Comparison of ENCODE assay signal across 1 cellular context in the genomic region with DNA sequence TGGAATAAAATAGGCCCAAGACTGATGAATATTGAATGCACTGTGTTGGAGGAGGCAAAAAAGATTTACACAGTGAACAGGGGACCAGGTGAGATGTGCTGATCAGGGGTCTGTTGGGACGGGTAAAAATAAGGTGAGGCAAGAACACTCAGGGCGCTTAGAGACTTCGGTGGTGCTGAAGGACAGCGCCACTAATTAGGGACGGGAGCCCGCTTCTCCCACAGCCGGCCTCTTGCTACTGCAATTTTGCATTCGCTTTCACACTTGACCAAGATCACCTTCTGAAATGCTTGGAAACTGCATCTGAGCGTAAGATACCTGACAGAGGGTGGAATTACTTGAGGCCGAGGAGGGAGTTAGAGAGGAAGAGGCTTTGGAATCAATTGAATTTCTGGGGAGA.
TF ChIP-seq lines count a peak whose summit lies in the region.

No MANE protein-coding gene starts in this region.

TF ChIP-seq in H1, 55 proteins besides CTCF, POLR2A, EP300 and RAD21 (continued from another document):
- TF ChIP-seq, protein P1, sequence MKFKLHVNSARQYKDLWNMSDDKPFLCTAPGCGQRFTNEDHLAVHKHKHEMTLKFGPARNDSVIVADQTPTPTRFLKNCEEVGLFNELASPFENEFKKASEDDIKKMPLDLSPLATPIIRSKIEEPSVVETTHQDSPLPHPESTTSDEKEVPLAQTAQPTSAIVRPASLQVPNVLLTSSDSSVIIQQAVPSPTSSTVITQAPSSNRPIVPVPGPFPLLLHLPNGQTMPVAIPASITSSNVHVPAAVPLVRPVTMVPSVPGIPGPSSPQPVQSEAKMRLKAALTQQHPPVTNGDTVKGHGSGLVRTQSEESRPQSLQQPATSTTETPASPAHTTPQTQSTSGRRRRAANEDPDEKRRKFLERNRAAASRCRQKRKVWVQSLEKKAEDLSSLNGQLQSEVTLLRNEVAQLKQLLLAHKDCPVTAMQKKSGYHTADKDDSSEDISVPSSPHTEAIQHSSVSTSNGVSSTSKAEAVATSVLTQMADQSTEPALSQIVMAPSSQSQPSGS (IDR thresholded peaks at IDR 0.05; ENCODE audit: low read length) = no peak
- TF ChIP-seq NRF1 (IDR thresholded peaks at IDR 0.05; ENCODE audit: low read depth, low read length) = no peak
- peak; percentile 31 for TF ChIP-seq SUZ12 (IDR thresholded peaks at IDR 0.05; ENCODE audit: low read length)
- TF ChIP-seq PHF8 (conservative IDR thresholded peaks at IDR 0.05; ENCODE audit: low read depth, low read length) = no peak
- no peak for TF ChIP-seq CHD2 (IDR thresholded peaks at IDR 0.05; ENCODE audit: low read length)
- no peak for TF ChIP-seq JUN (IDR thresholded peaks at IDR 0.05; ENCODE audit: low read depth, low read length)
- TF ChIP-seq TCF12 (IDR thresholded peaks at IDR 0.05; ENCODE audit: low read depth, low read length) = peak; percentile 60; the same call in 1 of the 2 replicates
- no peak for TF ChIP-seq ZNF274 (IDR thresholded peaks at IDR 0.05; ENCODE audit: borderline replicate concordance, extremely low read depth, low read length)
- TF ChIP-seq, protein P2, sequence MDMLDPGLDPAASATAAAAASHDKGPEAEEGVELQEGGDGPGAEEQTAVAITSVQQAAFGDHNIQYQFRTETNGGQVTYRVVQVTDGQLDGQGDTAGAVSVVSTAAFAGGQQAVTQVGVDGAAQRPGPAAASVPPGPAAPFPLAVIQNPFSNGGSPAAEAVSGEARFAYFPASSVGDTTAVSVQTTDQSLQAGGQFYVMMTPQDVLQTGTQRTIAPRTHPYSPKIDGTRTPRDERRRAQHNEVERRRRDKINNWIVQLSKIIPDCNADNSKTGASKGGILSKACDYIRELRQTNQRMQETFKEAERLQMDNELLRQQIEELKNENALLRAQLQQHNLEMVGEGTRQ (IDR thresholded peaks at IDR 0.05; ENCODE audit: low read length) = no peak
- TF ChIP-seq TAF7 (optimal IDR thresholded peaks at IDR 0.05; ENCODE audit: borderline replicate concordance, low read depth, low read length) = no peak
- TF ChIP-seq SP2 (IDR thresholded peaks at IDR 0.05; ENCODE audit: low read length) = no peak
- no peak for TF ChIP-seq HDAC2 (IDR thresholded peaks at IDR 0.05; ENCODE audit: borderline replicate concordance in 1 of 2, low read depth in 2 of 2, low read length in 2 of 2)
- no peak for TF ChIP-seq KDM5A (IDR thresholded peaks at IDR 0.05; ENCODE audit: low read length)
- TF ChIP-seq RNF2 (IDR thresholded peaks at IDR 0.05; ENCODE audit: borderline replicate concordance, low read depth, low read length, missing control alignments, poor library complexity, severe bottlenecking) = no peak
- TF ChIP-seq CBX5 (IDR thresholded peaks at IDR 0.05; ENCODE audit: low read depth, low read length) = no peak
- no peak for TF ChIP-seq KDM1A (IDR thresholded peaks at IDR 0.05; ENCODE audit: borderline replicate concordance, low read length)
- TF ChIP-seq BRCA1 (IDR thresholded peaks at IDR 0.05; ENCODE audit: low read depth, low read length) = no peak
- TF ChIP-seq YY1 (IDR thresholded peaks at IDR 0.05; ENCODE audit: low read depth, low read length) = no peak
- TF ChIP-seq SAP30 (IDR thresholded peaks at IDR 0.05; ENCODE audit: insufficient read depth, insufficient replicate concordance, low read length) = no peak
- TF ChIP-seq E2F6 (IDR thresholded peaks at IDR 0.05) = no peak
- TF ChIP-seq, protein P3, sequence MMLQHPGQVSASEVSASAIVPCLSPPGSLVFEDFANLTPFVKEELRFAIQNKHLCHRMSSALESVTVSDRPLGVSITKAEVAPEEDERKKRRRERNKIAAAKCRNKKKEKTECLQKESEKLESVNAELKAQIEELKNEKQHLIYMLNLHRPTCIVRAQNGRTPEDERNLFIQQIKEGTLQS (IDR thresholded peaks at IDR 0.05; ENCODE audit: insufficient read depth, low read depth, low read length) = no peak
- no peak for TF ChIP-seq MAFK (IDR thresholded peaks at IDR 0.05; ENCODE audit: low read depth, low read length)
- no peak for TF ChIP-seq EGR1 (IDR thresholded peaks at IDR 0.05; ENCODE audit: borderline replicate concordance, low read depth, low read length)
- no peak for TF ChIP-seq CHD7 (IDR thresholded peaks at IDR 0.05; ENCODE audit: insufficient replicate concordance, low read length)
- no peak for TF ChIP-seq RBBP5 (IDR thresholded peaks at IDR 0.05; ENCODE audit: borderline replicate concordance, low read depth, low read length)
- no peak for TF ChIP-seq TAF1 (IDR thresholded peaks at IDR 0.05; ENCODE audit: low read depth, low read length)
- TF ChIP-seq SP4 (IDR thresholded peaks at IDR 0.05; ENCODE audit: low read length) = no peak
- TF ChIP-seq RFX5 (IDR thresholded peaks at IDR 0.05; ENCODE audit: borderline replicate concordance, low read depth, low read length) = no peak
- peak; percentile 12 for TF ChIP-seq NANOG (IDR thresholded peaks at IDR 0.05; ENCODE audit: insufficient read depth, low read depth, low read length, poor library complexity, severe bottlenecking)
- TF ChIP-seq SIX5 (IDR thresholded peaks at IDR 0.05; ENCODE audit: low read depth, low read length) = no peak
- peak; percentile 82 for TF ChIP-seq POLR2AphosphoS5 (IDR thresholded peaks at IDR 0.05; ENCODE audit: low read depth, low read length)
- no peak for TF ChIP-seq TEAD4 (IDR thresholded peaks at IDR 0.05; ENCODE audit: low read depth, low read length)
- TF ChIP-seq KDM4A (IDR thresholded peaks at IDR 0.05; ENCODE audit: low read depth, low read length, severe bottlenecking) = no peak
- no peak for TF ChIP-seq RXRA (IDR thresholded peaks at IDR 0.05; ENCODE audit: insufficient read depth, low read depth, low read length)
- TF ChIP-seq SIRT6 (IDR thresholded peaks at IDR 0.05; ENCODE audit: low read length) = no peak
- TF ChIP-seq BCL11A (IDR thresholded peaks at IDR 0.05; ENCODE audit: low read depth in 2 of 2, low read length in 2 of 2) = no peak
- no peak for TF ChIP-seq FOSL1 (IDR thresholded peaks at IDR 0.05; ENCODE audit: insufficient read depth, low read depth, low read length)
- TF ChIP-seq ASH2L (IDR thresholded peaks at IDR 0.05; ENCODE audit: low read length) = no peak
- no peak for TF ChIP-seq JUND (IDR thresholded peaks at IDR 0.05; ENCODE audit: low read length)
- TF ChIP-seq POU5F1 (IDR thresholded peaks at IDR 0.05; ENCODE audit: low read depth, low read length) = no peak
- no peak for TF ChIP-seq SP1 (IDR thresholded peaks at IDR 0.05; ENCODE audit: low read depth, low read length)
- TF ChIP-seq HDAC6 (IDR thresholded peaks at IDR 0.05; ENCODE audit: low read depth, low read length) = no peak
- TF ChIP-seq TBP (IDR thresholded peaks at IDR 0.05; ENCODE audit: low read depth, low read length) = no peak
- peak in 1 of 2 experiments; percentile 66; a peak in 1 of 4 replicates for TF ChIP-seq SIN3A (conservative IDR thresholded peaks at IDR 0.05 in 1 of 2, IDR thresholded peaks at IDR 0.05 in 1 of 2; ENCODE audit: low read depth in 1 of 2, low read length in 2 of 2)
- no peak for TF ChIP-seq GABPA (IDR thresholded peaks at IDR 0.05; ENCODE audit: borderline replicate concordance, insufficient read depth, low read length)
- no peak for TF ChIP-seq CTBP2 (IDR thresholded peaks at IDR 0.05; ENCODE audit: borderline replicate concordance, insufficient read depth, insufficient read length, low read length)
- TF ChIP-seq SRF (IDR thresholded peaks at IDR 0.05; ENCODE audit: low read depth, low read length) = no peak
- TF ChIP-seq GTF2F1 (IDR thresholded peaks at IDR 0.05; ENCODE audit: borderline replicate concordance, low read depth, low read length) = no peak
- no peak for TF ChIP-seq CBX8 (IDR thresholded peaks at IDR 0.05; ENCODE audit: borderline replicate concordance, low read depth, low read length)
- no peak for TF ChIP-seq BACH1 (IDR thresholded peaks at IDR 0.05; ENCODE audit: low read length)
- TF ChIP-seq CREB1 (IDR thresholded peaks at IDR 0.05) = no peak
- TF ChIP-seq, protein P4, sequence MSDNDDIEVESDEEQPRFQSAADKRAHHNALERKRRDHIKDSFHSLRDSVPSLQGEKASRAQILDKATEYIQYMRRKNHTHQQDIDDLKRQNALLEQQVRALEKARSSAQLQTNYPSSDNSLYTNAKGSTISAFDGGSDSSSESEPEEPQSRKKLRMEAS (IDR thresholded peaks at IDR 0.05) = no peak
- peak; percentile 2 for TF ChIP-seq EZH2 (IDR thresholded peaks at IDR 0.05; ENCODE audit: low read depth, low read length, severe bottlenecking)
